25 cellular contexts compared by ENCODE assay signal in genomic region chr15:48145923-48146322, GRCh38. TPM values are rescaled to one million over a fixed set of nuclear protein-coding genes. Genes with fewer than 3 reads are reported as not detected.
DNase-seq lines count a peak whose midpoint lies in the region; ATAC-seq, FAIRE-seq and TF ChIP-seq lines count a peak whose summit lies in the region.
"Had no signal": no experiment of that assay in that cellular context is flagged by ENCODE, and none has a peak within 500 bp of the region (broad histone marks: within the 10 kb centered on the region; RNA-seq: fewer than 3 reads in every experiment).

No MANE protein-coding gene starts in this region.

- BruUV-seq in endothelial cell of umbilical vein (replicated peaks; lab: Mats Ljungman, UMichigan), result no TSS peak

- POLR2A ChIA-PET in endothelial cell of umbilical vein (lab: Charles Lee), result no interaction called here

- no peaks in the 10 kb centered on the region for H3K9me1 ChIP-seq in endothelial cell of umbilical vein (replicated peaks; ENCODE audit: control insufficient read depth, extremely low read depth, insufficient read depth, low read length)

- TF ChIP-seq POLR2A in endothelial cell of umbilical vein (IDR thresholded peaks at IDR 0.05; ENCODE audit: low read depth, low read length), result no peak

- H3K4me1 ChIP-seq in ACC112 (ENCODE audit: control insufficient read depth, insufficient read depth, low read length, unreplicated experiment) (peaks cover 55% of the 10 kb centered on the region), adipocyte (ENCODE audit: control insufficient read depth, insufficient read depth, low read length) (peaks cover 18% of the 10 kb centered on the region), endothelial cell of umbilical vein (ENCODE audit: control insufficient read depth, extremely low read depth, insufficient read depth, low read length) (peaks cover 38% of the 10 kb centered on the region)
- H3K4me1 ChIP-seq: Caco-2, SJCRH30 had no signal

- intact Hi-C loops in endothelial cell of umbilical vein (cut with micrococcal nuclease), result no loop called here

- no peaks in the 10 kb centered on the region for H3K27me3 ChIP-seq in ACC112 (ENCODE audit: insufficient read depth, low read length)
- H3K27me3 ChIP-seq in adipocyte (replicated peaks; ENCODE audit: control insufficient read depth, insufficient read depth, low read length), result no peaks in the 10 kb centered on the region
- H3K27me3 ChIP-seq in endothelial cell of umbilical vein (ENCODE audit: control insufficient read depth in 2 of 2, insufficient read depth in 2 of 2, low read length in 2 of 2), result no peaks in the 10 kb centered on the region
- H3K27me3 ChIP-seq: SJCRH30 had no signal

- H3K79me2 ChIP-seq in ACC112 (ENCODE audit: control insufficient read depth, insufficient read depth, low read length, unreplicated experiment) (no peaks in the 10 kb centered on the region), endothelial cell of umbilical vein (ENCODE audit: control insufficient read depth, insufficient read depth, low read length) (no peaks in the 10 kb centered on the region)

- H2AFZ ChIP-seq in ACC112 (ENCODE audit: low read length, unreplicated experiment) (peak overlapping the region; percentile 47), endothelial cell of umbilical vein (ENCODE audit: low read depth, low read length) (no peak overlapping the region)

- ATAC-seq in GM18870 (IDR thresholded peaks at IDR 0.05; ENCODE audit: unreplicated experiment) (no peak), GM18502 (IDR thresholded peaks at IDR 0.05; ENCODE audit: poor library complexity, unreplicated experiment) (no peak)
- ATAC-seq: PC-3 had no signal

- H3K36me3 ChIP-seq in ACC112 (ENCODE audit: insufficient read depth, low read length) (no peaks in the 10 kb centered on the region), adipocyte (ENCODE audit: control insufficient read depth, insufficient read depth, low read length, severe bottlenecking) (no peaks in the 10 kb centered on the region), endothelial cell of umbilical vein (ENCODE audit: control insufficient read depth in 2 of 2, extremely low read depth in 1 of 2, insufficient read depth in 2 of 2, low read length in 2 of 2) (peaks cover 0 to 12% of the 10 kb centered on the region in 2 experiments)
- H3K36me3 ChIP-seq: SJCRH30 had no signal

- dilution Hi-C loops in endothelial cell of umbilical vein (cut with MboI; ENCODE audit: extremely low pct_ligation_motif_present, low sequenced_read_pairs), result no loop called here

- H3K4me2 ChIP-seq in endothelial cell of umbilical vein (ENCODE audit: insufficient read depth, low read length), result no peak overlapping the region

- CTCF ChIA-PET in endothelial cell of umbilical vein (lab: Charles Lee), result no interaction called here

- FAIRE-seq in endothelial cell of umbilical vein (lab: Jason Lieb, UNC), result peak; percentile 31

- no peak for TF ChIP-seq CTCF in endothelial cell of umbilical vein (IDR thresholded peaks at IDR 0.05; ENCODE audit: extremely low read depth in 1 of 2, insufficient read depth in 1 of 2, low read depth in 1 of 2, low read length in 2 of 2)

- H4K20me1 ChIP-seq in endothelial cell of umbilical vein (replicated peaks; ENCODE audit: control insufficient read depth, extremely low read depth, insufficient read depth, low read length), result no peaks in the 10 kb centered on the region

- H3K9me3 ChIP-seq in adipocyte (ENCODE audit: control insufficient read depth, low read length) (no peaks in the 10 kb centered on the region), endothelial cell of umbilical vein (replicated peaks; ENCODE audit: control insufficient read depth, insufficient read depth, low read length) (no peaks in the 10 kb centered on the region)
- H3K9me3 ChIP-seq: Caco-2, SJCRH30 had no signal

- no peak overlapping the region for H3K4me3 ChIP-seq in ACC112 (ENCODE audit: low read depth, low read length)
- no peak overlapping the region for H3K4me3 ChIP-seq in adipocyte (ENCODE audit: low read length)
- H3K4me3 ChIP-seq in endothelial cell of umbilical vein (replicated peaks in 1 of 3; ENCODE audit: insufficient read depth in 1 of 3, low read depth in 1 of 3, low read length in 3 of 3), result no peak overlapping the region
- H3K4me3 ChIP-seq: SJCRH30 had no signal

- no peak overlapping the region for H3K27ac ChIP-seq in ACC112 (ENCODE audit: low read depth, low read length)
- no peak overlapping the region for H3K27ac ChIP-seq in endothelial cell of umbilical vein (ENCODE audit: insufficient read depth, low read depth, low read length)
- H3K27ac ChIP-seq: 22Rv1, SJCRH30 had no signal

- H3K9ac ChIP-seq in adipocyte (ENCODE audit: low read length), result no peak overlapping the region
- no peak overlapping the region for H3K9ac ChIP-seq in endothelial cell of umbilical vein (replicated peaks; ENCODE audit: extremely low read depth, insufficient read depth, low read length)

- DNase-seq in adipocyte (ENCODE audit: low read depth), result peak; percentile 47
- DNase-seq in endothelial cell of umbilical vein (ENCODE audit: low read depth, low spot score), result no peak
- DNase-seq in iris pigment epithelial cell (ENCODE audit: low read depth), result peak; percentile 60
- no peak for DNase-seq in NCI-H446 (lab: John Stamatoyannopoulos, UW)
- DNase-seq in NCI-H2227 treated with DMSO at 0.1 percent for 48 hours (lab: John Stamatoyannopoulos, UW), result no peak
- DNase-seq: Caco-2; CD4-positive, alpha-beta T cell; GF-D8; GOT3; KG1; MV-4-11; NCI-H1417; NCI-H187; NCI-H2107; NCI-H226; NCI-H524 treated with DMSO at 0.1 percent for 48 hours; PC-3; RPMI8226; SJCRH30 had no signal

TF ChIP-seq in endothelial cell of umbilical vein, 7 proteins besides CTCF, POLR2A, EP300 and RAD21:
- TF ChIP-seq GATA2 (IDR thresholded peaks at IDR 0.05; ENCODE audit: insufficient read depth, insufficient read length, low read depth, low read length) (no peak), POLR2AphosphoS5 (IDR thresholded peaks at IDR 0.05; ENCODE audit: insufficient read depth, low read depth, low read length) (no peak), EZH2 (IDR thresholded peaks at IDR 0.05; ENCODE audit: borderline replicate concordance, low read depth, low read length, severe bottlenecking) (no peak), JUN (IDR thresholded peaks at IDR 0.05; ENCODE audit: borderline replicate concordance, insufficient read depth, insufficient read length, low read depth) (no peak), FOS (IDR thresholded peaks at IDR 0.05; ENCODE audit: borderline replicate concordance, insufficient read depth, low read length) (no peak), MYC (IDR thresholded peaks at IDR 0.05; ENCODE audit: low read depth, low read length) (no peak)
- TF ChIP-seq, protein P1, sequence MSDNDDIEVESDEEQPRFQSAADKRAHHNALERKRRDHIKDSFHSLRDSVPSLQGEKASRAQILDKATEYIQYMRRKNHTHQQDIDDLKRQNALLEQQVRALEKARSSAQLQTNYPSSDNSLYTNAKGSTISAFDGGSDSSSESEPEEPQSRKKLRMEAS (IDR thresholded peaks at IDR 0.05; ENCODE audit: insufficient read depth, insufficient read length), result no peak
TF ChIP-seq in endothelial cell of umbilical vein: peak in this region for 0.

RNA-seq across cellular contexts. Expression of gene SLC24A5, which starts 25.1 kb away (rescaled TPM):
- not detected in 2 replicates for total RNA-seq in endothelial cell of umbilical vein
- not detected in 2 replicates for polyA plus RNA-seq in endothelial cell of umbilical vein
- not detected in 2 replicates for polyA plus RNA-seq in endothelial cell of umbilical vein (2011; cell fraction: cytosol; rRNA removed)
- polyA plus RNA-seq in endothelial cell of umbilical vein (2011; cell fraction: nucleus; rRNA removed), result not detected in 2 replicates
- not detected in 2 replicates for polyA plus RNA-seq in endothelial cell of umbilical vein (2012)
- polyA minus RNA-seq in endothelial cell of umbilical vein, result not detected in 2 replicates
- polyA minus RNA-seq in endothelial cell of umbilical vein (2011; cell fraction: cytosol; rRNA and poly(A)+ RNA removed), result not detected
- not detected in 2 replicates for polyA minus RNA-seq in endothelial cell of umbilical vein (2011; cell fraction: nucleus; rRNA and poly(A)+ RNA removed)
- total RNA-seq: Caco-2; CD4-positive, alpha-beta T cell; Daoy; PC-3; SJCRH30 had no signal
- polyA plus RNA-seq: BJ had no signal

RNA-seq across cellular contexts. Expression of gene MYEF2, which starts 32.2 kb away (rescaled TPM):
- 54.8 and 62.5 TPM in 2 replicates for total RNA-seq in endothelial cell of umbilical vein
- polyA plus RNA-seq in endothelial cell of umbilical vein, result 9.4 and 11.6 TPM in 2 replicates
- 9.0 and 10.3 TPM in 2 replicates for polyA plus RNA-seq in endothelial cell of umbilical vein (2011; cell fraction: cytosol; rRNA removed)
- polyA plus RNA-seq in endothelial cell of umbilical vein (2011; cell fraction: nucleus; rRNA removed), result 95.8 and 116 TPM in 2 replicates
- polyA plus RNA-seq in endothelial cell of umbilical vein (2012), result 34.8 and 37.2 TPM in 2 replicates
- polyA minus RNA-seq in endothelial cell of umbilical vein, result 41.1 and 61.7 TPM in 2 replicates
- polyA minus RNA-seq in endothelial cell of umbilical vein (2011; cell fraction: cytosol; rRNA and poly(A)+ RNA removed), result not detected
- polyA minus RNA-seq in endothelial cell of umbilical vein (2011; cell fraction: nucleus; rRNA and poly(A)+ RNA removed), result 73.0 and 96.0 TPM in 2 replicates
- total RNA-seq: SJCRH30 had no signal

RNA-seq across cellular contexts. Expression of gene CTXN2, which starts 45.5 kb away (rescaled TPM):
- total RNA-seq in endothelial cell of umbilical vein, result 0.14 TPM in 1 of 2 replicates, not detected in the other
- 0.01 TPM in 1 of 2 replicates, not detected in the other for polyA plus RNA-seq in endothelial cell of umbilical vein
- polyA plus RNA-seq in endothelial cell of umbilical vein (2011; cell fraction: cytosol; rRNA removed), result not detected in 2 replicates
- polyA plus RNA-seq in endothelial cell of umbilical vein (2011; cell fraction: nucleus; rRNA removed), result not detected in 2 replicates
- polyA plus RNA-seq in endothelial cell of umbilical vein (2012), result not detected in 2 replicates
- polyA minus RNA-seq in endothelial cell of umbilical vein, result not detected in 2 replicates
- not detected for polyA minus RNA-seq in endothelial cell of umbilical vein (2011; cell fraction: cytosol; rRNA and poly(A)+ RNA removed)
- not detected in 2 replicates for polyA minus RNA-seq in endothelial cell of umbilical vein (2011; cell fraction: nucleus; rRNA and poly(A)+ RNA removed)
- total RNA-seq: Caco-2; CD4-positive, alpha-beta T cell; Daoy; PC-3; SJCRH30 had no signal
- polyA plus RNA-seq: BJ had no signal

Comparison
In these comparisons a context has a peak if more than half of its experiments do, and no peak if none do; other contexts are left out.
1. DNase-seq: peak in adipocyte (single experiment) and iris pigment epithelial cell (single experiment); none in endothelial cell of umbilical vein (single experiment), NCI-H446 (0 of 2) and NCI-H2227 treated with DMSO at 0.1 percent for 48 hours (single experiment).